22 cellular contexts compared by ENCODE assay signal in the genomic region with DNA sequence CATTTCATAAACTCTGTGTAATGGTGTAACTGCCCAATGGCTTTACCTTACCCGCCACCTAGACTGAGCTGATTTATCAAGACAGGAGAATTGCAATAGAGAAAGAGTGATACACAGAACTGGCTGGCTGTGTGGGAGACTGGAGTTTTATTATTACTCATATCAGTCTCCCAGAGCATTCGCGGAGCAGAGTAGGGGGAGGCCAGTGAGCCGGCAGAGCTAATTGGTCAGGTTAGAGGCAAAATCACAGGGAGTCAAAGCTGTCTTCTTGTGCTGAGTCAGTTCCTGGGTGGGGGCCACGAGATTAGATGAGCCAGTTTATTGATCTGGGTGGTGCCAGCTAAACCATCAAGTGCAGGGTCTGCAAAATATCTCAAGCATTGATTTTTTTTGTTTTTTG. TPM values are rescaled to one million over a fixed set of nuclear protein-coding genes. Genes with fewer than 3 reads are reported as not detected.
DNase-seq lines count a peak whose midpoint lies in the region; ATAC-seq and TF ChIP-seq lines count a peak whose summit lies in the region.
"Had no signal": no experiment of that assay in that cellular context is flagged by ENCODE, and none has a peak within 500 bp of the region (broad histone marks: within the 10 kb centered on the region; RNA-seq: fewer than 3 reads in every experiment).

No MANE protein-coding gene starts in this region.

- peak overlapping the region; percentile 58 for H3K27ac ChIP-seq in PC-9
- H3K27ac ChIP-seq: BLaER1, HL-60 had no signal

- no peak overlapping the region for H3K27ac Mint-ChIP-seq in activated CD8-positive, alpha-beta T cell treated with anti-CD3 and anti-CD28 coated beads for 36 hours
- no peak overlapping the region for H3K27ac Mint-ChIP-seq in activated CD8-positive, alpha-beta T cell treated with anti-CD3 and anti-CD28 coated beads, Interleukin-2, amount 10 ng/mL, durations not matched to agents 7 days and 5 days
- no peak overlapping the region for H3K27ac Mint-ChIP-seq in stimulated activated effector memory CD8-positive, alpha-beta T cell treated with anti-CD3 and anti-CD28 coated beads, Interleukin-12 subunit alpha, Interleukin-12 subunit beta, amount 100 ng/mL, for 72 hours
- H3K27ac Mint-ChIP-seq: CD4-positive, CD25-positive, alpha-beta regulatory T cell had no signal

- no peaks in the 10 kb centered on the region for H3K79me2 ChIP-seq in PC-9 (ENCODE audit: low read depth)

- H3K4me1 Mint-ChIP-seq in activated CD8-positive, alpha-beta T cell treated with anti-CD3 and anti-CD28 coated beads for 36 hours (ENCODE audit: low read depth), result no peaks in the 10 kb centered on the region
- no peaks in the 10 kb centered on the region for H3K4me1 Mint-ChIP-seq in activated CD8-positive, alpha-beta T cell treated with anti-CD3 and anti-CD28 coated beads, Interleukin-2, amount 10 ng/mL, durations not matched to agents 7 days and 5 days (ENCODE audit: low read depth)
- peaks cover 7% of the 10 kb centered on the region for H3K4me1 Mint-ChIP-seq in stimulated activated effector memory CD8-positive, alpha-beta T cell treated with anti-CD3 and anti-CD28 coated beads, Interleukin-12 subunit alpha, Interleukin-12 subunit beta, amount 100 ng/mL, for 72 hours
- H3K4me1 Mint-ChIP-seq: CD4-positive, CD25-positive, alpha-beta regulatory T cell had no signal

- H4K20me1 ChIP-seq in PC-9 (ENCODE audit: insufficient read depth), result no peaks in the 10 kb centered on the region
- H4K20me1 ChIP-seq: BLaER1 had no signal

- no peaks in the 10 kb centered on the region for H3K36me3 Mint-ChIP-seq in activated CD8-positive, alpha-beta T cell treated with anti-CD3 and anti-CD28 coated beads for 36 hours (ENCODE audit: low read depth)
- no peaks in the 10 kb centered on the region for H3K36me3 Mint-ChIP-seq in activated CD8-positive, alpha-beta T cell treated with anti-CD3 and anti-CD28 coated beads, Interleukin-2, amount 10 ng/mL, durations not matched to agents 7 days and 5 days (ENCODE audit: low read depth)
- no peaks in the 10 kb centered on the region for H3K36me3 Mint-ChIP-seq in stimulated activated effector memory CD8-positive, alpha-beta T cell treated with anti-CD3 and anti-CD28 coated beads, Interleukin-12 subunit alpha, Interleukin-12 subunit beta, amount 100 ng/mL, for 72 hours
- H3K36me3 Mint-ChIP-seq: CD4-positive, CD25-positive, alpha-beta regulatory T cell had no signal

- peak; percentile 66 for ATAC-seq in activated CD8-positive, alpha-beta T cell treated with anti-CD3 and anti-CD28 coated beads for 36 hours
- no peak for ATAC-seq in activated CD8-positive, alpha-beta T cell treated with anti-CD3 and anti-CD28 coated beads, Interleukin-2, amount 10 ng/mL, durations not matched to agents 7 days and 5 days
- peak; percentile 94 for ATAC-seq in stimulated activated effector memory CD8-positive, alpha-beta T cell treated with anti-CD3 and anti-CD28 coated beads, Interleukin-12 subunit alpha, Interleukin-12 subunit beta, amount 100 ng/mL, for 72 hours
- no peak for ATAC-seq in HG02884 (IDR thresholded peaks at IDR 0.05; ENCODE audit: unreplicated experiment)

- TF ChIP-seq CTCF in activated CD8-positive, alpha-beta T cell treated with anti-CD3 and anti-CD28 coated beads for 36 hours (IDR thresholded peaks at IDR 0.05), result no peak
- TF ChIP-seq CTCF in PC-9 (conservative IDR thresholded peaks at IDR 0.05), result no peak

- H3K27me3 ChIP-seq in PC-9 (ENCODE audit: insufficient read depth, low read depth), result no peaks in the 10 kb centered on the region
- H3K27me3 ChIP-seq: BLaER1 had no signal

- no peaks in the 10 kb centered on the region for H3K9me2 ChIP-seq in PC-9 (ENCODE audit: insufficient read depth)

- peak; percentile 20 for DNase-seq in activated CD8-positive, alpha-beta T cell treated with anti-CD3 and anti-CD28 coated beads for 36 hours
- DNase-seq in activated CD8-positive, alpha-beta T cell treated with anti-CD3 and anti-CD28 coated beads, Interleukin-2, amount 10 ng/mL, durations not matched to agents 7 days and 5 days, result no peak
- DNase-seq in A172 (ENCODE audit: low spot score) (peak; percentile 63), PC-9 (peak in 1 of 2 experiments; percentile 3)
- no peak for DNase-seq in stimulated activated effector memory CD8-positive, alpha-beta T cell treated with anti-CD3 and anti-CD28 coated beads, Interleukin-12 subunit alpha, Interleukin-12 subunit beta, amount 100 ng/mL, for 72 hours (ENCODE audit: low spot score in 2 of 2)
- no peak for DNase-seq in effector CD8-positive, alpha-beta T cell (lab: John Stamatoyannopoulos, UW)
- DNase-seq: CD4-positive, CD25-positive, alpha-beta regulatory T cell; DMS153; HCEC 1CT; Karpas-422; NCI-H1092; NCI-H1417 treated with DMSO at 0.1 percent for 48 hours; NCI-H1694 treated with DMSO at 0.1 percent for 48 hours; NCI-H2081; NCI-H2227 treated with DMSO at 0.1 percent for 48 hours; NCI-H526 treated with DMSO at 0.1 percent for 48 hours; Right ventricle myocardium superior; RPMI8226 had no signal

- H3K4me3 Mint-ChIP-seq in activated CD8-positive, alpha-beta T cell treated with anti-CD3 and anti-CD28 coated beads for 36 hours, result no peak overlapping the region
- H3K4me3 Mint-ChIP-seq in activated CD8-positive, alpha-beta T cell treated with anti-CD3 and anti-CD28 coated beads, Interleukin-2, amount 10 ng/mL, durations not matched to agents 7 days and 5 days, result no peak overlapping the region
- no peak overlapping the region for H3K4me3 Mint-ChIP-seq in stimulated activated effector memory CD8-positive, alpha-beta T cell treated with anti-CD3 and anti-CD28 coated beads, Interleukin-12 subunit alpha, Interleukin-12 subunit beta, amount 100 ng/mL, for 72 hours

- H3K9me3 ChIP-seq in PC-9 (ENCODE audit: insufficient read depth, low read depth), result no peaks in the 10 kb centered on the region
- H3K9me3 ChIP-seq: BLaER1 had no signal

- no peaks in the 10 kb centered on the region for H3K36me3 ChIP-seq in PC-9 (ENCODE audit: low read depth)
- H3K36me3 ChIP-seq: BLaER1 had no signal

- BruUV-seq in PC-9 (replicated peaks; lab: Mats Ljungman, UMichigan), result TSS peak; percentile 69

- no peaks in the 10 kb centered on the region for H3K27me3 Mint-ChIP-seq in activated CD8-positive, alpha-beta T cell treated with anti-CD3 and anti-CD28 coated beads for 36 hours
- H3K27me3 Mint-ChIP-seq in activated CD8-positive, alpha-beta T cell treated with anti-CD3 and anti-CD28 coated beads, Interleukin-2, amount 10 ng/mL, durations not matched to agents 7 days and 5 days (ENCODE audit: low read depth), result no peaks in the 10 kb centered on the region
- H3K27me3 Mint-ChIP-seq: CD4-positive, CD25-positive, alpha-beta regulatory T cell had no signal

- CTCF ChIA-PET in activated CD8-positive, alpha-beta T cell treated with anti-CD3 and anti-CD28 coated beads for 36 hours (lab: Charles Lee), result interaction anchor here (0.9 kb wide), 1 partner anchor 85 kb away, joined by 3 read pairs; no protein-coding TSS in a partner anchor
- CTCF ChIA-PET in activated CD8-positive, alpha-beta T cell treated with anti-CD3 and anti-CD28 coated beads, Interleukin-2, amount 10 ng/mL, durations not matched to agents 7 days and 5 days (lab: Charles Lee), result no interaction called here
- CTCF ChIA-PET in PC-9 (lab: Charles Lee), result no interaction called here

- no peaks in the 10 kb centered on the region for H3K4me1 ChIP-seq in PC-9 (replicated peaks; ENCODE audit: insufficient read depth)
- H3K4me1 ChIP-seq: BLaER1 had no signal

- peak overlapping the region; percentile 50 for H2AFZ ChIP-seq in PC-9

- H3K4me3 ChIP-seq in PC-9, result peak overlapping the region; percentile 45; the same call in 1 of the 2 replicates
- H3K4me3 ChIP-seq: BLaER1 had no signal

- peak overlapping the region; percentile 58 for H3K4me2 ChIP-seq in PC-9
- H3K4me2 ChIP-seq: BLaER1 had no signal

- intact Hi-C loops in activated CD8-positive, alpha-beta T cell treated with anti-CD3 and anti-CD28 coated beads for 36 hours (cut with micrococcal nuclease), result no loop called here
- intact Hi-C loops in PC-9 (cut with micrococcal nuclease; ENCODE audit: unreplicated experiment), result no loop called here

- H3K9me3 Mint-ChIP-seq in activated CD8-positive, alpha-beta T cell treated with anti-CD3 and anti-CD28 coated beads for 36 hours, result no peaks in the 10 kb centered on the region
- no peaks in the 10 kb centered on the region for H3K9me3 Mint-ChIP-seq in activated CD8-positive, alpha-beta T cell treated with anti-CD3 and anti-CD28 coated beads, Interleukin-2, amount 10 ng/mL, durations not matched to agents 7 days and 5 days (ENCODE audit: insufficient read depth)
- H3K9me3 Mint-ChIP-seq in stimulated activated effector memory CD8-positive, alpha-beta T cell treated with anti-CD3 and anti-CD28 coated beads, Interleukin-12 subunit alpha, Interleukin-12 subunit beta, amount 100 ng/mL, for 72 hours, result peaks cover under 1% of the 10 kb centered on the region

- POLR2A ChIA-PET in activated CD8-positive, alpha-beta T cell treated with anti-CD3 and anti-CD28 coated beads for 36 hours (lab: Charles Lee), result no interaction called here
- POLR2A ChIA-PET in activated CD8-positive, alpha-beta T cell treated with anti-CD3 and anti-CD28 coated beads, Interleukin-2, amount 10 ng/mL, durations not matched to agents 7 days and 5 days (lab: Charles Lee), result no interaction called here
- POLR2A ChIA-PET in PC-9 (lab: Charles Lee; ENCODE audit: unreplicated experiment), result interaction anchor here (0.6 kb wide), 3 partner anchors 309 to 1012 kb away, joined by 3 to 4 read pairs (median 4); no protein-coding TSS in a partner anchor

- no peaks in the 10 kb centered on the region for H3F3A ChIP-seq in PC-9 (ENCODE audit: insufficient read depth, low read depth)

RNA-seq across cellular contexts. Expression of gene SLITRK1, which starts 23.4 kb away (rescaled TPM):
- not detected for total RNA-seq in activated CD8-positive, alpha-beta T cell treated with anti-CD3 and anti-CD28 coated beads for 36 hours
- not detected for total RNA-seq in activated CD8-positive, alpha-beta T cell treated with anti-CD3 and anti-CD28 coated beads, Interleukin-2, amount 10 ng/mL, durations not matched to agents 7 days and 5 days
- 0.72 and 0.89 TPM in 2 replicates for total RNA-seq in A172 (2014; rRNA removed; shearing (Covaris generic))
- total RNA-seq in PC-9 (2021), result 3.1 and 3.7 TPM in 2 replicates
- total RNA-seq: CD4-positive, CD25-positive, alpha-beta regulatory T cell; NCI-H460; Right ventricle myocardium superior had no signal

Comparison
In these comparisons a context has a peak if more than half of its experiments do, and no peak if none do; other contexts are left out.
1. ATAC-seq: peak in activated CD8-positive, alpha-beta T cell treated with anti-CD3 and anti-CD28 coated beads for 36 hours (single experiment) and stimulated activated effector memory CD8-positive, alpha-beta T cell treated with anti-CD3 and anti-CD28 coated beads, Interleukin-12 subunit alpha, Interleukin-12 subunit beta, amount 100 ng/mL, for 72 hours (single experiment); none in activated CD8-positive, alpha-beta T cell treated with anti-CD3 and anti-CD28 coated beads, Interleukin-2, amount 10 ng/mL, durations not matched to agents 7 days and 5 days (single experiment) and HG02884 (single experiment).
2. DNase-seq: peak in activated CD8-positive, alpha-beta T cell treated with anti-CD3 and anti-CD28 coated beads for 36 hours (single experiment) and A172 (single experiment); none in activated CD8-positive, alpha-beta T cell treated with anti-CD3 and anti-CD28 coated beads, Interleukin-2, amount 10 ng/mL, durations not matched to agents 7 days and 5 days (single experiment), stimulated activated effector memory CD8-positive, alpha-beta T cell treated with anti-CD3 and anti-CD28 coated beads, Interleukin-12 subunit alpha, Interleukin-12 subunit beta, amount 100 ng/mL, for 72 hours (0 of 2) and effector CD8-positive, alpha-beta T cell (single experiment).